1 cellular context compared by ENCODE assay signal in the genomic region with DNA sequence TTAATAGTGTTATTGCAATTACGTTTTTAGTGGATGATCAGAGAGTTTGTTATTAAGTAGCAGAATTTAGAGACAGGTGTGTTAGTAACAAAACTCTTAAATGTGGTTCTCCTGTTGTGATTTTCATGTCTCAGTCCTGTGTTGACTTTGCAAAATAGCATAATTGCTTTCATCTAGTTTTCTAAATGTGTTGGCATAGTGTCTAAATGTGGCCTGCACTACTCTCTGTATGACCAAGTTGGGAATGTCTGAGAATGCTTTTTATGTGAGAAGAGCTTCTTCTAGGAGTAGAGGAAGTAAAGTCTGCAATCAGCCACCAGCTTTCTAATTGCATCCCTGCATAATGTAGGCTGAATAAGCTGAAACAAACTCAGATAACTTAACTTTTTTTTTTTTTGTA.
TF ChIP-seq lines count a peak whose summit lies in the region.

No MANE protein-coding gene starts in this region.

TF ChIP-seq in HCT116, 20 proteins besides CTCF, POLR2A, EP300 and RAD21:
- TF ChIP-seq FOSL1 (IDR thresholded peaks at IDR 0.05; ENCODE audit: low read depth): no peak
- no peak for TF ChIP-seq EZH2phosphoT487 (IDR thresholded peaks at IDR 0.05; ENCODE audit: borderline replicate concordance)
